Comparison of ENCODE assay signal across 8 cellular contexts in the genomic region with DNA sequence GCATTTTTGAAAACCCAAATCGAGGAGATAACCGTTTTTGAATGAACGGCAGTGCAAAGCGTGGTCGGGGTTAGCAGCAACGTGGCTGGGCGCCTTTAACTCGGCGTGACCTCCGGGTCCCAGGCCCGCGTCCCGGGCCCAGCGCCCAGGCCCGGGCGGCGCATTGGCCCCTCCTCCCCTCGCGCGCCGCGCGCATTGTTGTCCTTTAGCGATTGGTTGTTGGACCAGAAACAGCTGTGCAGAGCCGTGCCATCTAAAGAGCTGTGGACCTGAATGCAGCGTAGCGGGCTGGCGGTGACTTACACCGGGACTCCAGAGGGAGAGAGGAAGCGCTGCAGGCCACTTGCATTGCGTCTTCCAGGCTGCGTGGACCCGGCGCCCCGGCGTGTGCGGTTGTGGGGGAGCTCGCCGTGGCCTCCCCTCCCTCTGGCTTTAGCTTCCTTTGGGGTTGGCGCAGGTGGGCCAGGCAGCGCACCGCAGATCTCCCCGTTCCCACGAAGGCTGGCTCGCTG. TPM values are rescaled to one million over a fixed set of nuclear protein-coding genes. Genes with fewer than 3 reads are reported as not detected.
A peak's percentile ranks its signal among the peaks of the same experiment; 100 is the strongest.
DNase-seq lines count a peak whose midpoint lies in the region; ATAC-seq and TF ChIP-seq lines count a peak whose summit lies in the region.

A gene with protein sequence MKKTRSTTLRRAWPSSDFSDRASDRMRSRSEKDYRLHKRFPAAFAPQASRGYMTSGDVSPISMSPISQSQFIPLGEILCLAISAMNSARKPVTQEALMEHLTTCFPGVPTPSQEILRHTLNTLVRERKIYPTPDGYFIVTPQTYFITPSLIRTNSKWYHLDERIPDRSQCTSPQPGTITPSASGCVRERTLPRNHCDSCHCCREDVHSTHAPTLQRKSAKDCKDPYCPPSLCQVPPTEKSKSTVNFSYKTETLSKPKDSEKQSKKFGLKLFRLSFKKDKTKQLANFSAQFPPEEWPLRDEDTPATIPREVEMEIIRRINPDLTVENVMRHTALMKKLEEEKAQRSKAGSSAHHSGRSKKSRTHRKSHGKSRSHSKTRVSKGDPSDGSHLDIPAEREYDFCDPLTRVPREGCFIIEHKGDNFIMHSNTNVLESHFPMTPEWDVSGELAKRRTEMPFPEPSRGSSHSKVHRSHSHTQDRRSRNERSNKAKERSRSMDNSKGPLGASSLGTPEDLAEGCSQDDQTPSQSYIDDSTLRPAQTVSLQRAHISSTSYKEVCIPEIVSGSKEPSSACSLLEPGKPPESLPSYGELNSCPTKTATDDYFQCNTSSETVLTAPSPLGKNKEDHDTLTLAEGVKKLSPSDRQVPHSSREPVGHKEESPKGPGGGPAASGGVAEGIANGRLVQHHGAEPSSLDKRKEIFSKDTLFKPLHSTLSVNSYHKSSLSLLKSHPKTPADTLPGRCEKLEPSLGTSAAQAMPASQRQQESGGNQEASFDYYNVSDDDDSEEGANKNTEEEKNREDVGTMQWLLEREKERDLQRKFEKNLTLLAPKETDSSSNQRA (N-terminal part only) (plus strand): TSS at position 227 of the 512 bp plus-strand sequence. CDS start 1,484 bp downstream, outside the sequence.

- H3K27ac ChIP-seq in Peyer's patch (peak within 1 kb of the TSS; percentile 18 to 73 (median 34)), left lung (peak within 1 kb of the TSS in 1 of 2 donors; percentile 2)

- peaks cover 6% of the 10 kb centered on the region for H3K4me1 Mint-ChIP-seq in stimulated activated memory B cell treated with anti-CD40 and anti-IgM and Interleukin-4, amounts not matched to agents 10 μg/mL and 1 μg/mL and 100 μg/mL, for 72 hours

- H3K9me3 ChIP-seq in Peyer's patch (peaks cover 0 to 1% (median 0%) of the 10 kb centered on the region in 4 donors), left lung (peaks cover 0 to 3% of the 10 kb centered on the region in 2 donors)

- no peaks in the 10 kb centered on the region for H3K36me3 ChIP-seq in Peyer's patch
- no peaks in the 10 kb centered on the region for H3K36me3 ChIP-seq in left lung

- H3K27me3 ChIP-seq in Peyer's patch (peaks cover 0 to 8% of the 10 kb centered on the region in 2 donors), left lung (peaks cover 4 to 40% of the 10 kb centered on the region in 2 donors)

- peaks cover 0 to 6% (median 0%) of the 10 kb centered on the region in 4 donors for H3K4me1 ChIP-seq in Peyer's patch
- peaks cover 10 to 27% of the 10 kb centered on the region in 2 donors for H3K4me1 ChIP-seq in left lung

- peaks cover 6% of the 10 kb centered on the region for H3K9me3 Mint-ChIP-seq in stimulated activated memory B cell treated with anti-CD40 and anti-IgM and Interleukin-4, amounts not matched to agents 10 μg/mL and 1 μg/mL and 100 μg/mL, for 72 hours

- H3K4me3 ChIP-seq in Peyer's patch (peak within 1 kb of the TSS; percentile 30 to 60 (median 46)), left lung (peak within 1 kb of the TSS; percentile 42 to 58)

- no peak for TF ChIP-seq POLR2A in Peyer's patch (IDR thresholded peaks at IDR 0.05)

- H3K4me3 Mint-ChIP-seq in stimulated activated memory B cell treated with anti-CD40 and anti-IgM and Interleukin-4, amounts not matched to agents 10 μg/mL and 1 μg/mL and 100 μg/mL, for 72 hours, result peak within 1 kb of the TSS; percentile 25

- peaks cover 61% of the 10 kb centered on the region for H3K27me3 Mint-ChIP-seq in stimulated activated memory B cell treated with anti-CD40 and anti-IgM and Interleukin-4, amounts not matched to agents 10 μg/mL and 1 μg/mL and 100 μg/mL, for 72 hours

- H3K27ac Mint-ChIP-seq in stimulated activated memory B cell treated with anti-CD40 and anti-IgM and Interleukin-4, amounts not matched to agents 10 μg/mL and 1 μg/mL and 100 μg/mL, for 72 hours, result no peak within 1 kb of the TSS

- DNase-seq in stimulated activated CD4-positive, alpha-beta T cell treated with anti-CD3 and anti-CD28 coated beads, Interleukin-4, amount 100 ng/mL, for 1 hour, result peak; percentile 6
- DNase-seq in stimulated activated CD4-positive, alpha-beta T cell treated with anti-CD3 and anti-CD28 coated beads, Interleukin-12 subunit alpha, Interleukin-12 subunit beta, amount 100 ng/mL, for 4 hours, result no peak
- DNase-seq in Peyer's patch (peak in 2 of 3 donors; percentile 53 to 69), dermis microvascular lymphatic vessel endothelial cell (ENCODE audit: low read depth in 2 of 2) (peak; percentile 69 to 74), left lung (peak; percentile 69 to 90), NK-92 (lab: John Stamatoyannopoulos, UW; ENCODE audit: unreplicated experiment) (no peak)

- TF ChIP-seq CTCF in Peyer's patch (IDR thresholded peaks at IDR 0.05) (no peak), left lung (IDR thresholded peaks at IDR 0.05) (no peak)

- peak; percentile 94 for ATAC-seq in left lung
- no peak for ATAC-seq in stimulated activated memory B cell treated with anti-CD40 and anti-IgM and Interleukin-4, amounts not matched to agents 10 μg/mL and 1 μg/mL and 100 μg/mL, for 72 hours
- ATAC-seq in HG03196 (IDR thresholded peaks at IDR 0.05; ENCODE audit: unreplicated experiment), result no peak

- no peaks in the 10 kb centered on the region for H3K36me3 Mint-ChIP-seq in stimulated activated memory B cell treated with anti-CD40 and anti-IgM and Interleukin-4, amounts not matched to agents 10 μg/mL and 1 μg/mL and 100 μg/mL, for 72 hours

- intact Hi-C loops in left lung (cut with DNase I), result no loop called here

RNA-seq across cellular contexts. Expression of the gene that starts here (rescaled TPM):
- total RNA-seq in Peyer's patch (10 to 100 TPM in 2 of 4 donors, 1 to 10 TPM in 2; 3.5 to 23.1 (median 7.6) TPM), dermis microvascular lymphatic vessel endothelial cell (10.0 and 29.3 TPM in 2 replicates), left lung (10 to 100 TPM; 12.4 to 14.3 TPM)

Comparison
In these comparisons a context has a peak if more than half of its experiments do, and no peak if none do; other contexts are left out.
1. DNase-seq: peak in stimulated activated CD4-positive, alpha-beta T cell treated with anti-CD3 and anti-CD28 coated beads, Interleukin-4, amount 100 ng/mL, for 1 hour (single experiment), Peyer's patch (2 of 3), dermis microvascular lymphatic vessel endothelial cell (2 of 2) and left lung (2 of 2); none in stimulated activated CD4-positive, alpha-beta T cell treated with anti-CD3 and anti-CD28 coated beads, Interleukin-12 subunit alpha, Interleukin-12 subunit beta, amount 100 ng/mL, for 4 hours (single experiment) and NK-92 (single experiment).